ENCODE assay signal across 9 cellular contexts in genomic region chr6:166351715-166352285, GRCh38. TPM values are rescaled to one million over a fixed set of nuclear protein-coding genes. Genes with fewer than 3 reads are reported as not detected.
A peak's percentile ranks its signal among the peaks of the same experiment; 100 is the strongest.
DNase-seq lines count a peak whose midpoint lies in the region; ATAC-seq and TF ChIP-seq lines count a peak whose summit lies in the region.
"Had no signal": no experiment of that assay in that cellular context is flagged by ENCODE, and none has a peak within 500 bp of the region (broad histone marks: within the 10 kb centered on the region; RNA-seq: fewer than 3 reads in every experiment).

No MANE protein-coding gene starts in this region.

- peaks cover 5 to 7% of the 10 kb centered on the region in 2 donors for H3K4me1 Mint-ChIP-seq in natural killer cell
- peaks cover 0 to 9% of the 10 kb centered on the region in 2 donors for H3K4me1 Mint-ChIP-seq in natural killer cell treated with Interleukin-12 subunit alpha and Interleukin-12 subunit beta and Interleukin-15 and Interleukin-18, amount 100 ng/mL, for 72 hours (ENCODE audit: low read depth in 2 of 2)

- no peaks in the 10 kb centered on the region for H3K27me3 ChIP-seq in vagina

- no peaks in the 10 kb centered on the region for H3K36me3 Mint-ChIP-seq in natural killer cell
- H3K36me3 Mint-ChIP-seq in natural killer cell treated with Interleukin-12 subunit alpha and Interleukin-12 subunit beta and Interleukin-15 and Interleukin-18, amount 100 ng/mL, for 72 hours = peaks cover 4% of the 10 kb centered on the region

- no peaks in the 10 kb centered on the region for H3K9me3 Mint-ChIP-seq in natural killer cell
- H3K9me3 Mint-ChIP-seq in natural killer cell treated with Interleukin-12 subunit alpha and Interleukin-12 subunit beta and Interleukin-15 and Interleukin-18, amount 100 ng/mL, for 72 hours = peaks cover 3% of the 10 kb centered on the region

- ATAC-seq in natural killer cell = peak in 2 of 3 donors; percentile 60 to 68
- ATAC-seq in natural killer cell treated with Interleukin-12 subunit alpha and Interleukin-12 subunit beta and Interleukin-15 and Interleukin-18, amount 100 ng/mL, for 72 hours = no peak
- ATAC-seq in HG03097 (IDR thresholded peaks at IDR 0.05; ENCODE audit: low FRiP score, unreplicated experiment) = peak; percentile 95

- no peak overlapping the region for H3K27ac ChIP-seq in vagina
- H3K27ac ChIP-seq: parathyroid adenoma had no signal

- DNase-seq in natural killer cell (no peak), NCI-H774 (lab: John Stamatoyannopoulos, UW) (peak; percentile 90), foreskin melanocyte (peak; percentile 85), vagina (ENCODE audit: extremely low spot score in 2 of 2) (no peak), NCI-H1930 (lab: John Stamatoyannopoulos, UW) (no peak)
- no peak for DNase-seq in natural killer cell treated with Interleukin-12 subunit alpha and Interleukin-12 subunit beta and Interleukin-15 and Interleukin-18, amount 100 ng/mL, for 72 hours (ENCODE audit: low spot score)
- DNase-seq in stimulated activated CD4-positive, alpha-beta T cell treated with anti-CD3 and anti-CD28 coated beads, Interleukin-2, amount 100 ng/mL, for 24 hours = no peak

- H3K27me3 Mint-ChIP-seq in natural killer cell (ENCODE audit: low read depth in 2 of 2) = peaks cover 12 to 14% of the 10 kb centered on the region in 2 donors
- peaks cover 17 to 26% of the 10 kb centered on the region in 2 donors for H3K27me3 Mint-ChIP-seq in natural killer cell treated with Interleukin-12 subunit alpha and Interleukin-12 subunit beta and Interleukin-15 and Interleukin-18, amount 100 ng/mL, for 72 hours

- no peak overlapping the region for H3K4me3 ChIP-seq in vagina

- no peaks in the 10 kb centered on the region for H3K9me3 ChIP-seq in vagina

- no peak overlapping the region for H3K27ac Mint-ChIP-seq in natural killer cell
- peak overlapping the region in 1 of 2 donors; percentile 23 for H3K27ac Mint-ChIP-seq in natural killer cell treated with Interleukin-12 subunit alpha and Interleukin-12 subunit beta and Interleukin-15 and Interleukin-18, amount 100 ng/mL, for 72 hours

- no peak overlapping the region for H3K4me3 Mint-ChIP-seq in natural killer cell
- no peak overlapping the region for H3K4me3 Mint-ChIP-seq in natural killer cell treated with Interleukin-12 subunit alpha and Interleukin-12 subunit beta and Interleukin-15 and Interleukin-18, amount 100 ng/mL, for 72 hours

- H3K36me3 ChIP-seq in vagina = no peaks in the 10 kb centered on the region

- intact Hi-C loops in natural killer cell (cut with micrococcal nuclease) (no loop called here), vagina (cut with DNase I) (no loop called here)

- no peaks in the 10 kb centered on the region for H3K4me1 ChIP-seq in vagina
- H3K4me1 ChIP-seq: parathyroid adenoma had no signal

- no peak for TF ChIP-seq POLR2A in vagina (IDR thresholded peaks at IDR 0.05)

- no peak for TF ChIP-seq CTCF in natural killer cell (IDR thresholded peaks at IDR 0.05)
- no peak for TF ChIP-seq CTCF in vagina (IDR thresholded peaks at IDR 0.05)

RNA-seq across cellular contexts. Expression of gene SFT2D1, which starts 9.5 kb away (rescaled TPM):
- total RNA-seq in natural killer cell = 10 to 100 TPM; 32.8 to 44.7 (median 33.5) TPM
- 10 to 100 TPM; 40.7 to 67.5 TPM for total RNA-seq in natural killer cell treated with Interleukin-12 subunit alpha and Interleukin-12 subunit beta and Interleukin-15 and Interleukin-18, amount 100 ng/mL, for 72 hours
- 23.3 TPM for total RNA-seq in vagina

RNA-seq across cellular contexts. Expression of gene MPC1, which starts 30.9 kb away (rescaled TPM):
- 10 to 100 TPM; 26.3 to 31.1 (median 30.4) TPM for total RNA-seq in natural killer cell
- total RNA-seq in natural killer cell treated with Interleukin-12 subunit alpha and Interleukin-12 subunit beta and Interleukin-15 and Interleukin-18, amount 100 ng/mL, for 72 hours = 10 to 100 TPM; 11.5 to 30.4 TPM
- 44.0 TPM for total RNA-seq in vagina

RNA-seq across cellular contexts. Expression of gene PRR18, which starts 43.6 kb away (rescaled TPM):
- total RNA-seq in natural killer cell = not detected
- total RNA-seq in natural killer cell treated with Interleukin-12 subunit alpha and Interleukin-12 subunit beta and Interleukin-15 and Interleukin-18, amount 100 ng/mL, for 72 hours = not detected
- not detected for total RNA-seq in vagina

Comparison
In these comparisons a context has a peak if more than half of its experiments do, and no peak if none do; other contexts are left out.
1. ATAC-seq: peak in natural killer cell (2 of 3) and HG03097 (single experiment); none in natural killer cell treated with Interleukin-12 subunit alpha and Interleukin-12 subunit beta and Interleukin-15 and Interleukin-18, amount 100 ng/mL, for 72 hours (0 of 2).
2. DNase-seq: peak in NCI-H774 (single experiment) and foreskin melanocyte (single experiment); none in natural killer cell (single experiment), natural killer cell treated with Interleukin-12 subunit alpha and Interleukin-12 subunit beta and Interleukin-15 and Interleukin-18, amount 100 ng/mL, for 72 hours (single experiment), stimulated activated CD4-positive, alpha-beta T cell treated with anti-CD3 and anti-CD28 coated beads, Interleukin-2, amount 100 ng/mL, for 24 hours (0 of 2), vagina (0 of 2) and NCI-H1930 (0 of 2).